Comparison of ENCODE assay signal across 8 cellular contexts in the genomic region with DNA sequence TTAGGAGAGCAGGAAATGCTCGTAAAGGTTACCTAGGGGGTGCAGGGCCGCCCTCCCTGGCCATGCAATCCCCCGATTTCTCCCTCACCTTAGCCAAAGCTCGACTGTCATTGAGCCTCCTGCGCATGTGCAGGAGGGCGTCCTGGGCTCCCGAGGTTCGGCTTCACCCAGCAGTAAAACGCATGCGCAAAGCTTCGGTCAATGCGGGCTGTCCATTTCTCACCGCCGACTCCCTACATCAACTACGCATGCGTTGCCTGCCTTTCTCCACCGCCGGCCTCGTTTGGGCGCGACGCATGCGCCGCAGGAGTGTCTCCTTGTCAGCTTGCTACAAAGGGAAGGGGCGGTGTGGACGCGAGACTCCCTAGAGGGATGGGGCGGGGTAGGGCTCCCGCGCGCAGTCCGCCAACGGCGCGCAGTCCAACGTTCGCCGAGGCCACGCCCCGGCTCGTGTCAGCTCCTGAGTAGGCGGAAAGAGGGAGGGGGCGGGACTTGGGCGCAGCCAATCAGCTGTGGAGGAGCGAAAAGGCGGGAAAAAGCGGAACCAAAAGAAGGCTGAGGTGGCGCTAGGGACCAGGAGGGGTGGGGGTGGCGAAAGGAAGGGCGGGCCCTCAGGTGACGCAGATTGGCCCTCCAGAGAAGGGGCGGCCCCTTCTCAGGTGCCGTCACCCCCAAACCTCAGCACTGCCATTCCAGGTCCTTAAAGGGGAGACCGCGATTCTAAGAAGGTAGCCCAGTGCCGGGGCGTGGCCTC. TPM values are rescaled to one million over a fixed set of nuclear protein-coding genes. Genes with fewer than 3 reads are reported as not detected.
DNase-seq lines count a peak whose midpoint lies in the region; ATAC-seq and TF ChIP-seq lines count a peak whose summit lies in the region.

A gene with protein sequence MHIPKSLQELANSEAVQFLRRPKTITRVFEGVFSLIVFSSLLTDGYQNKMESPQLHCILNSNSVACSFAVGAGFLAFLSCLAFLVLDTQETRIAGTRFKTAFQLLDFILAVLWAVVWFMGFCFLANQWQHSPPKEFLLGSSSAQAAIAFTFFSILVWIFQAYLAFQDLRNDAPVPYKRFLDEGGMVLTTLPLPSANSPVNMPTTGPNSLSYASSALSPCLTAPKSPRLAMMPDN (plus strand): TSS at position 558 of the 754 bp plus-strand sequence. CDS start 1,476 bp downstream, outside the sequence.
A gene (minus strand): TSS at position 131 of the 754 bp plus-strand sequence. CDS start 20 bp downstream, at position 111.

- H3K36me3 Mint-ChIP-seq in H9 (ENCODE audit: insufficient read depth in 1 of 3, low read depth in 3 of 3) (peaks cover 2 to 13% (median 7%) of the 10 kb centered on the region in 3 experiments; a peak in 5 of 7 replicates), natural killer cell (no peaks in the 10 kb centered on the region)

- no peak within 1 kb of the TSS for H2BK5ac ChIP-seq in H9 (ENCODE audit: insufficient read length, low read length)

- peak within 1 kb of the TSS; percentile 27; the same call in 1 of the 2 replicates for H2BK15ac ChIP-seq in H9 (ENCODE audit: low read depth, low read length)

- H3K4ac ChIP-seq in H9 (ENCODE audit: low read depth, low read length), result no peak within 1 kb of the TSS

- intact Hi-C loops in natural killer cell (cut with micrococcal nuclease), result loop anchor here (1.0 to 5.0 kb wide), 5 partner anchors 27 to 55 kb away; a partner anchor contains a TSS

- H3K79me1 ChIP-seq in H9 (ENCODE audit: insufficient read depth, low read depth, low read length, poor library complexity, severe bottlenecking), result no peaks in the 10 kb centered on the region

- H3K36me3 ChIP-seq in ES-I3 (ENCODE audit: insufficient read depth, low read length), result no peaks in the 10 kb centered on the region

- H3K23me2 ChIP-seq in H9 (ENCODE audit: insufficient read length, low read depth, low read length, poor library complexity, severe bottlenecking), result peaks cover 5% of the 10 kb centered on the region

- H3K56ac ChIP-seq in H9 (ENCODE audit: insufficient read length, low read depth, low read length), result no peak within 1 kb of the TSS

- H3K4me3 Mint-ChIP-seq in H9, result peak within 1 kb of the TSS; percentile 77 to 85
- peak within 1 kb of the TSS; percentile 90 for H3K4me3 Mint-ChIP-seq in natural killer cell

- H4K91ac ChIP-seq in H9 (ENCODE audit: insufficient read length, low read depth, low read length), result peak within 1 kb of the TSS; percentile 56

- H3K9ac ChIP-seq in ES-I3 (ENCODE audit: low read depth, low read length) (peak within 1 kb of the TSS; percentile 68), H9 (ENCODE audit: extremely low read depth, insufficient read length, low read length) (peak within 1 kb of the TSS; percentile 79)

- no peak within 1 kb of the TSS for H2AFZ ChIP-seq in H9 (ENCODE audit: low read length)

- no peaks in the 10 kb centered on the region for H3K79me2 ChIP-seq in H9 (ENCODE audit: insufficient read depth, low read length)

- no peak within 1 kb of the TSS for H2BK120ac ChIP-seq in H9 (ENCODE audit: low read depth, low read length, poor library complexity, severe bottlenecking)

- peak within 1 kb of the TSS; percentile 74 for H3K14ac ChIP-seq in H9 (ENCODE audit: insufficient read depth, low read length)

- peak within 1 kb of the TSS; percentile 63 for H3K4me3 ChIP-seq in fibroblast of pulmonary artery (replicated peaks; ENCODE audit: low read depth, low read length)

- H2AK5ac ChIP-seq in H9 (ENCODE audit: insufficient read length, low read length), result no peak within 1 kb of the TSS

- H3K4me1 Mint-ChIP-seq in H9 (peaks cover 2 to 10% of the 10 kb centered on the region in 2 experiments; a peak in 2 of 4 replicates), natural killer cell (peaks cover 14 to 23% of the 10 kb centered on the region in 2 donors)

- H3K4me1 ChIP-seq in ES-I3 (ENCODE audit: insufficient read depth, low read length) (no peaks in the 10 kb centered on the region), H9 (ENCODE audit: insufficient read depth, low read length) (no peaks in the 10 kb centered on the region; the same call in 1 of the 2 replicates)

- H3T11ph ChIP-seq in H9 (ENCODE audit: low read length), result no peak within 1 kb of the TSS

- TF ChIP-seq POLR2A in Raji (IDR thresholded peaks at IDR 0.05; ENCODE audit: insufficient read depth, low read depth, low read length), result peak; percentile 89

- no peak within 1 kb of the TSS for H3K23ac ChIP-seq in H9 (ENCODE audit: insufficient read length, low read depth, low read length)

- no peak within 1 kb of the TSS for H2BK20ac ChIP-seq in H9 (ENCODE audit: low read depth, low read length, poor library complexity, severe bottlenecking)

- WGBS in H9 (ENCODE audit: extremely low coverage, insufficient read length, low lambda C conversion rate), result no CpG with 5 or more reads among the region's 57 CpGs

- peak within 1 kb of the TSS; percentile 65 for H3K18ac ChIP-seq in H9 (ENCODE audit: insufficient read length, low read depth, low read length)

- peaks cover 12% of the 10 kb centered on the region for H3K27me3 Mint-ChIP-seq in H9 (ENCODE audit: low read depth)
- no peaks in the 10 kb centered on the region for H3K27me3 Mint-ChIP-seq in natural killer cell (ENCODE audit: low read depth in 2 of 2)

- ATAC-seq in natural killer cell, result peak; percentile 88 to 97 (median 88)

- no peak within 1 kb of the TSS for H4K5ac ChIP-seq in H9 (ENCODE audit: insufficient read length, low read depth, low read length)

- no peak within 1 kb of the TSS for H4K8ac ChIP-seq in H9 (replicated peaks; ENCODE audit: insufficient read length, low read depth, low read length)

- H3K27me3 ChIP-seq in H9 (ENCODE audit: insufficient read depth, low read length), result no peaks in the 10 kb centered on the region; the same call in 1 of the 2 replicates

- H3K9me3 Mint-ChIP-seq in H9 (no peaks in the 10 kb centered on the region), natural killer cell (no peaks in the 10 kb centered on the region)

- H4K20me1 ChIP-seq in H9 (ENCODE audit: control insufficient read depth, insufficient read depth, insufficient read length), result no peaks in the 10 kb centered on the region

- H3K27ac Mint-ChIP-seq in H9 (peak within 1 kb of the TSS; percentile 94 to 97 (median 97)), natural killer cell (peak within 1 kb of the TSS; percentile 90 to 99)

- H2BK12ac ChIP-seq in H9 (ENCODE audit: insufficient read length, low read depth, low read length), result no peak within 1 kb of the TSS

- no peak for TF ChIP-seq CTCF in H9 (conservative IDR thresholded peaks at IDR 0.05)
- no peak for TF ChIP-seq CTCF in fibroblast of pulmonary artery (IDR thresholded peaks at IDR 0.05; ENCODE audit: low read length, missing control alignments)
- no peak for TF ChIP-seq CTCF in natural killer cell (IDR thresholded peaks at IDR 0.05)

- peak within 1 kb of the TSS; percentile 12 for H3K27ac ChIP-seq in H9 (ENCODE audit: insufficient read length, low read depth, low read length)

- DNase-seq in H9 (peak; percentile 99), M059J (ENCODE audit: low read depth) (peak; percentile 100), fibroblast of pulmonary artery (ENCODE audit: low read depth) (peak; percentile 100), natural killer cell (peak; percentile 93)
- DNase-seq in activated effector memory CD4-positive, alpha-beta T cell treated with anti-CD3 and anti-CD28 coated beads, Interleukin-2, amount 50 U/mL, for 16 hours, result peak; percentile 99
- peak; percentile 95 to 99 (median 98) for DNase-seq in stimulated activated naive CD4-positive, alpha-beta T cell (lab: John Stamatoyannopoulos, UW)

- H3K9me3 ChIP-seq in ES-I3 (ENCODE audit: control insufficient read depth, insufficient read depth, low read length), result no peaks in the 10 kb centered on the region
- no peaks in the 10 kb centered on the region for H3K9me3 ChIP-seq in H9 (ENCODE audit: control insufficient read depth, low read depth, low read length)

- peak within 1 kb of the TSS; percentile 82 for H3K4me2 ChIP-seq in H9 (ENCODE audit: insufficient read depth, insufficient read length, low read length)

RNA-seq across cellular contexts. Expression of the first gene that starts in this region (rescaled TPM):
- total RNA-seq in H9 (2021) (0.31 TPM in 1 of 2 replicates, not detected in the other), natural killer cell (not detected)
- total RNA-seq in M059J (2014; rRNA removed; shearing (Covaris generic)), result 0.42 TPM in 1 of 2 replicates, not detected in the other

RNA-seq across cellular contexts. Expression of the second gene that starts in this region (rescaled TPM):
- total RNA-seq in H9 (2021) (15.2 and 16.0 TPM in 2 replicates), natural killer cell (10 to 100 TPM; 10.2 to 12.3 (median 11.1) TPM)
- 2.3 and 3.3 TPM in 2 replicates for total RNA-seq in M059J (2014; rRNA removed; shearing (Covaris generic))

Comparison
In these comparisons a context has a peak if more than half of its experiments do, and no peak if none do; other contexts are left out.
1. Peak in every context shown above with its lines: DNase-seq, ATAC-seq, H3K4me3 ChIP-seq and H3K27ac ChIP-seq.